Comparison of ENCODE assay signal across 1 cellular context in genomic region chr12:124544983-124545382, GRCh38.
TF ChIP-seq lines count a peak whose summit lies in the region.

No MANE protein-coding gene starts in this region.

TF ChIP-seq in GM23338, 12 proteins besides CTCF, POLR2A, EP300 and RAD21:
- TF ChIP-seq, protein P1, sequence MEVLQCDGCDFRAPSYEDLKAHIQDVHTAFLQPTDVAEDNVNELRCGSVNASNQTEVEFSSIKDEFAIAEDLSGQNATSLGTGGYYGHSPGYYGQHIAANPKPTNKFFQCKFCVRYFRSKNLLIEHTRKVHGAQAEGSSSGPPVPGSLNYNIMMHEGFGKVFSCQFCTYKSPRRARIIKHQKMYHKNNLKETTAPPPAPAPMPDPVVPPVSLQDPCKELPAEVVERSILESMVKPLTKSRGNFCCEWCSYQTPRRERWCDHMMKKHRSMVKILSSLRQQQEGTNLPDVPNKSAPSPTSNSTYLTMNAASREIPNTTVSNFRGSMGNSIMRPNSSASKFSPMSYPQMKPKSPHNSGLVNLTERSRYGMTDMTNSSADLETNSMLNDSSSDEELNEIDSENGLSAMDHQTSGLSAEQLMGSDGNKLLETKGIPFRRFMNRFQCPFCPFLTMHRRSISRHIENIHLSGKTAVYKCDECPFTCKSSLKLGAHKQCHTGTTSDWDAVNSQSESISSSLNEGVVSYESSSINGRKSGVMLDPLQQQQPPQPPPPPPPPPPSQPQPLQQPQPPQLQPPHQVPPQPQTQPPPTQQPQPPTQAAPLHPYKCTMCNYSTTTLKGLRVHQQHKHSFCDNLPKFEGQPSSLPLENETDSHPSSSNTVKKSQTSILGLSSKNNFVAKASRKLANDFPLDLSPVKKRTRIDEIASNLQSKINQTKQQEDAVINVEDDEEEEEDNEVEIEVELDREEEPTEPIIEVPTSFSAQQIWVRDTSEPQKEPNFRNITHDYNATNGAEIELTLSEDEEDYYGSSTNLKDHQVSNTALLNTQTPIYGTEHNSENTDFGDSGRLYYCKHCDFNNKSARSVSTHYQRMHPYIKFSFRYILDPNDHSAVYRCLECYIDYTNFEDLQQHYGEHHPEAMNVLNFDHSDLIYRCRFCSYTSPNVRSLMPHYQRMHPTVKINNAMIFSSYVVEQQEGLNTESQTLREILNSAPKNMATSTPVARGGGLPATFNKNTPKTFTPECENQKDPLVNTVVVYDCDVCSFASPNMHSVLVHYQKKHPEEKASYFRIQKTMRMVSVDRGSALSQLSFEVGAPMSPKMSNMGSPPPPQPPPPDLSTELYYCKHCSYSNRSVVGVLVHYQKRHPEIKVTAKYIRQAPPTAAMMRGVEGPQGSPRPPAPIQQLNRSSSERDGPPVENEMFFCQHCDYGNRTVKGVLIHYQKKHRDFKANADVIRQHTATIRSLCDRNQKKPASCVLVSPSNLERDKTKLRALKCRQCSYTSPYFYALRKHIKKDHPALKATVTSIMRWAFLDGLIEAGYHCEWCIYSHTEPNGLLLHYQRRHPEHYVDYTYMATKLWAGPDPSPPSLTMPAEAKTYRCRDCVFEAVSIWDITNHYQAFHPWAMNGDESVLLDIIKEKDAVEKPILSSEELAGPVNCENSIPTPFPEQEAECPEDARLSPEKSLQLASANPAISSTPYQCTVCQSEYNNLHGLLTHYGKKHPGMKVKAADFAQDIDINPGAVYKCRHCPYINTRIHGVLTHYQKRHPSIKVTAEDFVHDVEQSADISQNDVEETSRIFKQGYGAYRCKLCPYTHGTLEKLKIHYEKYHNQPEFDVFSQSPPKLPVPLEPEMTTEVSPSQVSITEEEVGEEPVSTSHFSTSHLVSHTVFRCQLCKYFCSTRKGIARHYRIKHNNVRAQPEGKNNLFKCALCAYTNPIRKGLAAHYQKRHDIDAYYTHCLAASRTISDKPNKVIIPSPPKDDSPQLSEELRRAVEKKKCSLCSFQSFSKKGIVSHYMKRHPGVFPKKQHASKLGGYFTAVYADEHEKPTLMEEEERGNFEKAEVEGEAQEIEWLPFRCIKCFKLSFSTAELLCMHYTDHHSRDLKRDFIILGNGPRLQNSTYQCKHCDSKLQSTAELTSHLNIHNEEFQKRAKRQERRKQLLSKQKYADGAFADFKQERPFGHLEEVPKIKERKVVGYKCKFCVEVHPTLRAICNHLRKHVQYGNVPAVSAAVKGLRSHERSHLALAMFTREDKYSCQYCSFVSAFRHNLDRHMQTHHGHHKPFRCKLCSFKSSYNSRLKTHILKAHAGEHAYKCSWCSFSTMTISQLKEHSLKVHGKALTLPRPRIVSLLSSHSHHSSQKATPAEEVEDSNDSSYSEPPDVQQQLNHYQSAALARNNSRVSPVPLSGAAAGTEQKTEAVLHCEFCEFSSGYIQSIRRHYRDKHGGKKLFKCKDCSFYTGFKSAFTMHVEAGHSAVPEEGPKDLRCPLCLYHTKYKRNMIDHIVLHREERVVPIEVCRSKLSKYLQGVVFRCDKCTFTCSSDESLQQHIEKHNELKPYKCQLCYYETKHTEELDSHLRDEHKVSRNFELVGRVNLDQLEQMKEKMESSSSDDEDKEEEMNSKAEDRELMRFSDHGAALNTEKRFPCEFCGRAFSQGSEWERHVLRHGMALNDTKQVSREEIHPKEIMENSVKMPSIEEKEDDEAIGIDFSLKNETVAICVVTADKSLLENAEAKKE (CRISPR knock-in tag; IDR thresholded peaks at IDR 0.05): no peak
- TF ChIP-seq CREB1 (CRISPR knock-in tag; IDR thresholded peaks at IDR 0.05; ENCODE audit: low read depth) (no peak), EZH2 (IDR thresholded peaks at IDR 0.05; ENCODE audit: low read depth, unreplicated experiment) (no peak), STAT1 (IDR thresholded peaks at IDR 0.05; ENCODE audit: unreplicated experiment) (no peak), EZH2phosphoT487 (IDR thresholded peaks at IDR 0.05; ENCODE audit: unreplicated experiment) (no peak), JUNB (IDR thresholded peaks at IDR 0.05; ENCODE audit: unreplicated experiment) (no peak), ZNF114 (CRISPR knock-in tag; IDR thresholded peaks at IDR 0.05) (no peak), NANOG (IDR thresholded peaks at IDR 0.05; ENCODE audit: borderline replicate concordance) (no peak), POLR2AphosphoS5 (IDR thresholded peaks at IDR 0.05; ENCODE audit: low read depth) (no peak)
- TF ChIP-seq, protein P2, sequence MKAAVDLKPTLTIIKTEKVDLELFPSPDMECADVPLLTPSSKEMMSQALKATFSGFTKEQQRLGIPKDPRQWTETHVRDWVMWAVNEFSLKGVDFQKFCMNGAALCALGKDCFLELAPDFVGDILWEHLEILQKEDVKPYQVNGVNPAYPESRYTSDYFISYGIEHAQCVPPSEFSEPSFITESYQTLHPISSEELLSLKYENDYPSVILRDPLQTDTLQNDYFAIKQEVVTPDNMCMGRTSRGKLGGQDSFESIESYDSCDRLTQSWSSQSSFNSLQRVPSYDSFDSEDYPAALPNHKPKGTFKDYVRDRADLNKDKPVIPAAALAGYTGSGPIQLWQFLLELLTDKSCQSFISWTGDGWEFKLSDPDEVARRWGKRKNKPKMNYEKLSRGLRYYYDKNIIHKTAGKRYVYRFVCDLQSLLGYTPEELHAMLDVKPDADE (IDR thresholded peaks at IDR 0.05): no peak
